1 cellular context compared by ENCODE assay signal in genomic region chr4:71814433-71814832, GRCh38.
A peak's percentile ranks its signal among the peaks of the same experiment; 100 is the strongest.
TF ChIP-seq lines count a peak whose summit lies in the region.

No MANE protein-coding gene starts in this region.

TF ChIP-seq in K562, 482 proteins besides CTCF, POLR2A, EP300 and RAD21:
- TF ChIP-seq RFX7 (CRISPR knock-in tag; IDR thresholded peaks at IDR 0.05) (no peak), EHMT2 (IDR thresholded peaks at IDR 0.05) (peak; percentile 74; the same call in 1 of the 2 replicates), REST (CRISPR knock-in tag; IDR thresholded peaks at IDR 0.05; ENCODE audit: low read depth) (peak; percentile 70; the same call in 1 of the 2 replicates), SIX5 (IDR thresholded peaks at IDR 0.05; ENCODE audit: borderline replicate concordance in 1 of 2, insufficient read depth in 1 of 2, low read depth in 1 of 2, low read length in 2 of 2) (no peak), MIER1 (IDR thresholded peaks at IDR 0.05; ENCODE audit: low read depth) (peak; percentile 79), HDGF (IDR thresholded peaks at IDR 0.05) (no peak)
